In the genomic region with DNA sequence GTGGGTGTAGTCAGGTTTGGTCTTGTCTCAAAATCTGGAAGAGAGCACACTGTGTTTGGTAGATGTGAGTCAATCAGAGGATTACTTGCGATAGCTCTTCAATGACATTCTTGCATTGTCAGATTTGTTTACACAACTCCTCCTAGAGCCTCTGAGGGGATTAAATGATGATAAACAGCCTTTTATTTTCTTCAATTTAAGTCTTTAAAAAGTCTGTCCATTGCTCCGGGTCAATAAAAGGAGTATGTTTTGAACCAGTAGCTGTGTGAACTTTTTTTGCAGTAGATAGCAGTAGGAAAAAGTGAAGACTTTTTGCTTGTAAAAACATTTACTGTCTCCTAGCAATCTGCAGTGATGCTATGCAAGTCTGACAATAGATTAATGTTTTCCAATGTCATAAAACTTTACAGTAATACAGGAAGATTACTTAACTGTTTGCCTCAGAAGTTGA, we compare ENCODE assay signal across 1 cellular context.
TF ChIP-seq lines count a peak whose summit lies in the region.

No MANE protein-coding gene starts in this region.

TF ChIP-seq in HepG2, 621 proteins besides CTCF, POLR2A, EP300 and RAD21:
- no peak for TF ChIP-seq NFRKB (IDR thresholded peaks at IDR 0.05)
- TF ChIP-seq ZIK1 (CRISPR knock-in tag; IDR thresholded peaks at IDR 0.05; ENCODE audit: borderline replicate concordance, low read depth): no peak
- no peak for TF ChIP-seq ZNF263 (CRISPR knock-in tag; IDR thresholded peaks at IDR 0.05)
- no peak for TF ChIP-seq ZNF607 (CRISPR knock-in tag; IDR thresholded peaks at IDR 0.05; ENCODE audit: borderline replicate concordance)
- TF ChIP-seq ZNF333 (CRISPR knock-in tag; IDR thresholded peaks at IDR 0.05; ENCODE audit: borderline replicate concordance): no peak
- TF ChIP-seq, protein P1, sequence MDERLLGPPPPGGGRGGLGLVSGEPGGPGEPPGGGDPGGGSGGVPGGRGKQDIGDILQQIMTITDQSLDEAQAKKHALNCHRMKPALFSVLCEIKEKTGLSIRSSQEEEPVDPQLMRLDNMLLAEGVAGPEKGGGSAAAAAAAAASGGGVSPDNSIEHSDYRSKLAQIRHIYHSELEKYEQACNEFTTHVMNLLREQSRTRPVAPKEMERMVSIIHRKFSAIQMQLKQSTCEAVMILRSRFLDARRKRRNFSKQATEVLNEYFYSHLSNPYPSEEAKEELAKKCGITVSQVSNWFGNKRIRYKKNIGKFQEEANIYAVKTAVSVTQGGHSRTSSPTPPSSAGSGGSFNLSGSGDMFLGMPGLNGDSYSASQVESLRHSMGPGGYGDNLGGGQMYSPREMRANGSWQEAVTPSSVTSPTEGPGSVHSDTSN (CRISPR knock-in tag; IDR thresholded peaks at IDR 0.05): no peak
- TF ChIP-seq ZNF512B (CRISPR knock-in tag; IDR thresholded peaks at IDR 0.05; ENCODE audit: borderline replicate concordance): no peak
- TF ChIP-seq ZNF317 (CRISPR knock-in tag; IDR thresholded peaks at IDR 0.05): no peak
- TF ChIP-seq SIN3B (IDR thresholded peaks at IDR 0.05; ENCODE audit: low read length): no peak
- TF ChIP-seq MAZ (IDR thresholded peaks at IDR 0.05; ENCODE audit: borderline replicate concordance, low read depth, low read length): no peak
- TF ChIP-seq MAZ (CRISPR knock-in tag; IDR thresholded peaks at IDR 0.05; ENCODE audit: low read depth): no peak
- no peak for TF ChIP-seq ZNF441 (CRISPR knock-in tag; IDR thresholded peaks at IDR 0.05; ENCODE audit: borderline replicate concordance)
